Comparison of ENCODE assay signal across 26 cellular contexts in the genomic region with DNA sequence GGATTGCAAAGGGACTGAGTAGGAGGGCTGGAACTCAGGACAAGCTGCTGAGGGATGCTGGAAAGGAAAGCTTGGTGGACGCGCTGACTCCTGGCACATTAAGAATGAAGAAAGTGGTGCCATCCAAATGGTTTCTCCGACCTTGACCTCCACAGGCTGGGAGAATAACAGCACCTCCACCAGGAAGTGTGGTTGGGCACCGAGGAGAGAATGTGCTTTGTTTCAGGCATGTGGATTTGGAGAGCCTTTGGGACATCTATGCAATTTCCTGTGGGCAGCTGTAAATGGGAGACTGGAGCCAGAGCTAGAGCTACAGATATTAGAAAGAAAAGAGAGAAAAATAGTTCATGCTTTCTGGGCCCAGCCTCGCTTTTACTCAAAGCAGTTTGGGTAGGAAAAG. TPM values are rescaled to one million over a fixed set of nuclear protein-coding genes. Genes with fewer than 3 reads are reported as not detected.
"Had no signal": no experiment of that assay in that cellular context is flagged by ENCODE, and none has a peak within 500 bp of the region (broad histone marks: within the 10 kb centered on the region; RNA-seq: fewer than 3 reads in every experiment).

No MANE protein-coding gene starts in this region.

- H3K27me3 ChIP-seq: hepatocyte, neural progenitor cell, tibial nerve had no signal

- H3K9ac ChIP-seq: neural progenitor cell had no signal

- H3K4me2 ChIP-seq: hepatocyte, neural progenitor cell had no signal

- H3K27ac ChIP-seq: foreskin keratinocyte, hepatocyte, neural progenitor cell, prostate gland, tibial nerve had no signal

- H3K36me3 Mint-ChIP-seq: activated naive CD8-positive, alpha-beta T cell; immature natural killer cell; naive thymus-derived CD8-positive, alpha-beta T cell; neural progenitor cell; T-cell had no signal

- H3K36me3 ChIP-seq: neural progenitor cell, prostate gland, tibial nerve had no signal

- H3K9me3 Mint-ChIP-seq: activated T-cell treated with anti-CD3 and anti-CD28 coated beads, Interleukin-2, amount 50 U/mL, for 24 hours; activated T-helper 2 cell treated with anti-CD3 and anti-CD28 coated beads, Interferon-gamma antibody, Interleukin-2, Interleukin-4, amounts not matched to agents 10 μg/mL and 5 μg/mL and 100 μg/mL, durations not matched to agents 14 hours and 24 hours and 36 hours; immature natural killer cell; naive thymus-derived CD8-positive, alpha-beta T cell; neural progenitor cell; T-cell; T-helper 2 cell treated with Interferon-gamma antibody and Interleukin-4, amounts not matched to agents 5 μg/mL and 100 μg/mL, for 36 hours had no signal

- H3K4me1 Mint-ChIP-seq: immature natural killer cell; naive thymus-derived CD8-positive, alpha-beta T cell; T-cell had no signal

- FAIRE-seq: endometrium, TTC549, urothelium cell line had no signal

- H3K4me1 ChIP-seq: foreskin keratinocyte, neural progenitor cell had no signal

- H3K4me3 Mint-ChIP-seq: activated naive CD8-positive, alpha-beta T cell; activated T-cell treated with anti-CD3 and anti-CD28 coated beads, Interleukin-2, amount 50 U/mL, for 24 hours; immature natural killer cell; naive thymus-derived CD8-positive, alpha-beta T cell; neural progenitor cell; T-cell; T-helper 2 cell treated with Interferon-gamma antibody and Interleukin-4, amounts not matched to agents 5 μg/mL and 100 μg/mL, for 36 hours had no signal

- H3K9me3 ChIP-seq: prostate gland, tibial nerve had no signal

- H3K79me2 ChIP-seq: hepatocyte had no signal

- H3K4me3 ChIP-seq: coronary artery, hepatocyte, neural progenitor cell, prostate gland, tibial nerve had no signal

- H3K27ac Mint-ChIP-seq: activated naive CD8-positive, alpha-beta T cell; activated T-cell treated with anti-CD3 and anti-CD28 coated beads, Interleukin-2, amount 50 U/mL, for 24 hours; activated T-helper 2 cell treated with anti-CD3 and anti-CD28 coated beads, Interferon-gamma antibody, Interleukin-2, Interleukin-4, amounts not matched to agents 10 μg/mL and 5 μg/mL and 100 μg/mL, durations not matched to agents 14 hours and 24 hours and 36 hours; immature natural killer cell; naive thymus-derived CD8-positive, alpha-beta T cell; neural progenitor cell; T-cell; T-helper 2 cell treated with Interferon-gamma antibody and Interleukin-4, amounts not matched to agents 5 μg/mL and 100 μg/mL, for 36 hours had no signal

- DNase-seq: activated CD4-positive, alpha-beta T cell treated with anti-CD3 and anti-CD28 coated beads for 1 hour; activated CD4-positive, alpha-beta T cell treated with anti-CD3 and anti-CD28 coated beads, Interleukin-2, amount 50 U/mL, for 1 hour; activated naive CD4-positive, alpha-beta T cell; activated T-cell treated with anti-CD3 and anti-CD28 coated beads, Interleukin-2, amount 50 U/mL, for 24 hours; cerebellar nuclear complex; erythroblast; foreskin keratinocyte; glutamatergic neuron; immature natural killer cell; kidney glomerular epithelial cell; naive thymus-derived CD8-positive, alpha-beta T cell; stimulated activated CD4-positive, alpha-beta T cell treated with anti-CD3 and anti-CD28 coated beads, Interleukin-4, amount 100 ng/mL, for 24 hours; stimulated activated naive CD8-positive, alpha-beta T cell treated with anti-CD3 and anti-CD28 coated beads, Interleukin-15, Interleukin-2, amounts not matched to agents 100 U/mL and 50 U/mL, for 24 hours; T-cell had no signal

- ATAC-seq: foreskin keratinocyte; naive thymus-derived CD8-positive, alpha-beta T cell; stimulated activated naive CD8-positive, alpha-beta T cell treated with anti-CD3 and anti-CD28 coated beads, Interleukin-15, Interleukin-2, amounts not matched to agents 100 U/mL and 50 U/mL, for 24 hours; T-cell had no signal

- H2AFZ ChIP-seq: hepatocyte, neural progenitor cell had no signal

RNA-seq across cellular contexts. Expression of a gene that starts 29.8 kb away (rescaled TPM):
- total RNA-seq: activated T-helper 2 cell treated with anti-CD3 and anti-CD28 coated beads, Interferon-gamma antibody, Interleukin-2, Interleukin-4, amounts not matched to agents 10 μg/mL and 5 μg/mL and 100 μg/mL, durations not matched to agents 14 hours and 24 hours and 36 hours; fibroblast of lung; foreskin keratinocyte; naive thymus-derived CD8-positive, alpha-beta T cell; tibial nerve had no signal
- polyA plus RNA-seq: fibroblast of lung; foreskin keratinocyte; immature natural killer cell; naive thymus-derived CD8-positive, alpha-beta T cell had no signal
